ENCODE assay signal across 3 cellular contexts in genomic region chr1:161769673-161770045, GRCh38. TPM values are rescaled to one million over a fixed set of nuclear protein-coding genes. Genes with fewer than 3 reads are reported as not detected.
"Had no signal": no experiment of that assay in that cellular context is flagged by ENCODE, and none has a peak within 500 bp of the region (broad histone marks: within the 10 kb centered on the region; RNA-seq: fewer than 3 reads in every experiment).

No MANE protein-coding gene starts in this region.

RNA-seq across cellular contexts. Expression of gene FCRLB, which starts 48.3 kb away (rescaled TPM):
- total RNA-seq: activated CD4-positive, alpha-beta T cell treated with anti-CD3 and anti-CD28 coated beads, Interleukin-2, amount 10 ng/mL, durations not matched to agents 24 days and 14 days; activated naive CD4-positive, alpha-beta T cell treated with anti-CD3 and anti-CD28 coated beads, Interleukin-2, amount 50 U/mL, for 72 hours; activated T-helper 2 cell treated with anti-CD3 and anti-CD28 coated beads, Interferon-gamma antibody, Interleukin-2, Interleukin-4, amounts not matched to agents 10 μg/mL and 5 μg/mL and 100 μg/mL, durations not matched to agents 14 hours and 24 hours and 36 hours had no signal
